In the genomic region with DNA sequence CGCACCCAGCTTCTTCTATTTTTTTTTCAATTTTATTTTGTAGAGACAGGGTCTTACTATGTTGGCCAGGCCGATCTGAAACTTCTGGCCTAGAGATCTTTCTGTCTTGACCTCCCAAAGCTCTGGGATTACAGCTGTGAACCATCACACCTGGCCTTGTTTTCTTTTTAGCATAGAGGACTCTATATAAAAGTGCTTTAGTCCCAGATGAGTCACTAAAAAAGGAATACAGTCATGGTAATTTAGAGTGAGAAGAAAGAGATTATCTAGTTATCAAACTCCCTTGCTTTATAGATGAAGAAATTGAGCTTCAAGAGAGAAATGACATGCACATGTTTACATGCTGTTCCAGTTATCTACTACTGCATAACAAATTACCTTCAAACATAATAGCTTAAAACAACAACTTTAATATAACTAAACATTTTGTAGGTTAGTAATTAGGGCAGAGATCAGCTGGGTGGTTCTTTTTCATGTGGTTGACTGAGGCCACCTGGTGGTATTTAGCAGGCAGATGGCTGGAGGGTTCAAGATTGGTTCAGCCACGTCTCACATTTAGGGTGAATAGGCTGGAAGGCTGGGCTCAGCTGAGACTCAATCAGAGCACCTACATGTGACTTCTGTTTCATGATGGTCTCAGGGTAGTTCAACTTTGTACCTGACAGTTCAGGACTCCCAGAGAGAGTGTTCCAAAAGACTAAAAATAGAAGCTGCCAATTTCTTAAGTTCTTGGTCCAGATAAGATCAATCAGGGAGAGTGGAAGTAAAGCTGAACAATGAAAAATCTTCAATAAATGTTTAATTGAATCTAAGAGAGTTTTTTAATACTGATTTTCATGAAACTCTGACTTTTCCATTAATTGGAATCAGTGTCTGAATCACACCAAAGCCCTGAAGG, we compare ENCODE assay signal across 2 cellular contexts.
TF ChIP-seq lines count a peak whose summit lies in the region.

No MANE protein-coding gene starts in this region.

TF ChIP-seq in K562, 482 proteins besides CTCF, POLR2A, EP300 and RAD21 (continues in another document):
- TF ChIP-seq GATAD2A (IDR thresholded peaks at IDR 0.05): no peak
- TF ChIP-seq NBN (IDR thresholded peaks at IDR 0.05; ENCODE audit: low read depth): no peak
- TF ChIP-seq FOSL1 (tag; conservative IDR thresholded peaks at IDR 0.05): peak; percentile 33
- TF ChIP-seq DACH1 (IDR thresholded peaks at IDR 0.05; ENCODE audit: partially characterized antibody): peak; percentile 88
- TF ChIP-seq, protein P1, sequence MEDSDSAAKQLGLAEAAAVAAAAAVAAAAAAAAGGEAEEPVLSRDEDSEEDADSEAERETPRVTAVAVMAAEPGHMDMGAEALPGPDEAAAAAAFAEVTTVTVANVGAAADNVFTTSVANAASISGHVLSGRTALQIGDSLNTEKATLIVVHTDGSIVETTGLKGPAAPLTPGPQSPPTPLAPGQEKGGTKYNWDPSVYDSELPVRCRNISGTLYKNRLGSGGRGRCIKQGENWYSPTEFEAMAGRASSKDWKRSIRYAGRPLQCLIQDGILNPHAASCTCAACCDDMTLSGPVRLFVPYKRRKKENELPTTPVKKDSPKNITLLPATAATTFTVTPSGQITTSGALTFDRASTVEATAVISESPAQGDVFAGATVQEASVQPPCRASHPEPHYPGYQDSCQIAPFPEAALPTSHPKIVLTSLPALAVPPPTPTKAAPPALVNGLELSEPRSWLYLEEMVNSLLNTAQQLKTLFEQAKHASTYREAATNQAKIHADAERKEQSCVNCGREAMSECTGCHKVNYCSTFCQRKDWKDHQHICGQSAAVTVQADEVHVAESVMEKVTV (CRISPR knock-in tag; IDR thresholded peaks at IDR 0.05): peak; percentile 90
- TF ChIP-seq, protein P2, sequence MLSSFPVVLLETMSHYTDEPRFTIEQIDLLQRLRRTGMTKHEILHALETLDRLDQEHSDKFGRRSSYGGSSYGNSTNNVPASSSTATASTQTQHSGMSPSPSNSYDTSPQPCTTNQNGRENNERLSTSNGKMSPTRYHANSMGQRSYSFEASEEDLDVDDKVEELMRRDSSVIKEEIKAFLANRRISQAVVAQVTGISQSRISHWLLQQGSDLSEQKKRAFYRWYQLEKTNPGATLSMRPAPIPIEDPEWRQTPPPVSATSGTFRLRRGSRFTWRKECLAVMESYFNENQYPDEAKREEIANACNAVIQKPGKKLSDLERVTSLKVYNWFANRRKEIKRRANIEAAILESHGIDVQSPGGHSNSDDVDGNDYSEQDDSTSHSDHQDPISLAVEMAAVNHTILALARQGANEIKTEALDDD (IDR thresholded peaks at IDR 0.05): 0 out of 2 replicates have a peak, but pooled peaks have one; percentile 41
- peak; percentile 74; the same call in 1 of the 2 replicates for TF ChIP-seq CC2D1A (IDR thresholded peaks at IDR 0.05)
- TF ChIP-seq NR2F6 (CRISPR knock-in tag; IDR thresholded peaks at IDR 0.05): 0 out of 2 replicates have a peak, but pooled peaks have one; percentile 14
- no peak for TF ChIP-seq ZNF140 (CRISPR knock-in tag; IDR thresholded peaks at IDR 0.05)
- TF ChIP-seq ZNF121 (CRISPR knock-in tag; conservative IDR thresholded peaks at IDR 0.05): 0 out of 2 replicates have a peak, but pooled peaks have one; percentile 34
- TF ChIP-seq, protein P3, sequence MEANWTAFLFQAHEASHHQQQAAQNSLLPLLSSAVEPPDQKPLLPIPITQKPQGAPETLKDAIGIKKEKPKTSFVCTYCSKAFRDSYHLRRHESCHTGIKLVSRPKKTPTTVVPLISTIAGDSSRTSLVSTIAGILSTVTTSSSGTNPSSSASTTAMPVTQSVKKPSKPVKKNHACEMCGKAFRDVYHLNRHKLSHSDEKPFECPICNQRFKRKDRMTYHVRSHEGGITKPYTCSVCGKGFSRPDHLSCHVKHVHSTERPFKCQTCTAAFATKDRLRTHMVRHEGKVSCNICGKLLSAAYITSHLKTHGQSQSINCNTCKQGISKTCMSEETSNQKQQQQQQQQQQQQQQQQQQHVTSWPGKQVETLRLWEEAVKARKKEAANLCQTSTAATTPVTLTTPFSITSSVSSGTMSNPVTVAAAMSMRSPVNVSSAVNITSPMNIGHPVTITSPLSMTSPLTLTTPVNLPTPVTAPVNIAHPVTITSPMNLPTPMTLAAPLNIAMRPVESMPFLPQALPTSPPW (CRISPR knock-in tag; IDR thresholded peaks at IDR 0.05): 0 out of 2 replicates have a peak, but pooled peaks have one; percentile 16
- TF ChIP-seq, protein P4, sequence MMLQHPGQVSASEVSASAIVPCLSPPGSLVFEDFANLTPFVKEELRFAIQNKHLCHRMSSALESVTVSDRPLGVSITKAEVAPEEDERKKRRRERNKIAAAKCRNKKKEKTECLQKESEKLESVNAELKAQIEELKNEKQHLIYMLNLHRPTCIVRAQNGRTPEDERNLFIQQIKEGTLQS (IDR thresholded peaks at IDR 0.05): peak; percentile 19; the same call in 1 of the 2 replicates
- TF ChIP-seq, protein P4 (CRISPR knock-in tag; conservative IDR thresholded peaks at IDR 0.05): no peak
- TF ChIP-seq, protein P5, sequence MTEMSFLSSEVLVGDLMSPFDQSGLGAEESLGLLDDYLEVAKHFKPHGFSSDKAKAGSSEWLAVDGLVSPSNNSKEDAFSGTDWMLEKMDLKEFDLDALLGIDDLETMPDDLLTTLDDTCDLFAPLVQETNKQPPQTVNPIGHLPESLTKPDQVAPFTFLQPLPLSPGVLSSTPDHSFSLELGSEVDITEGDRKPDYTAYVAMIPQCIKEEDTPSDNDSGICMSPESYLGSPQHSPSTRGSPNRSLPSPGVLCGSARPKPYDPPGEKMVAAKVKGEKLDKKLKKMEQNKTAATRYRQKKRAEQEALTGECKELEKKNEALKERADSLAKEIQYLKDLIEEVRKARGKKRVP (CRISPR knock-in tag; IDR thresholded peaks at IDR 0.05): no peak
- TF ChIP-seq STAG1 (CRISPR knock-in tag; IDR thresholded peaks at IDR 0.05; ENCODE audit: borderline replicate concordance): peak; percentile 17; the same call in 1 of the 2 replicates
- TF ChIP-seq JUN (IDR thresholded peaks at IDR 0.05; ENCODE audit: borderline replicate concordance, low read depth, low read length): no peak
- no peak for TF ChIP-seq JUN (CRISPR knock-in tag; IDR thresholded peaks at IDR 0.05; ENCODE audit: borderline replicate concordance)
- no peak for TF ChIP-seq EWSR1 (IDR thresholded peaks at IDR 0.05; ENCODE audit: borderline replicate concordance, low read depth, partially characterized antibody)

TF ChIP-seq in liver, 16 proteins besides CTCF, POLR2A, EP300 and RAD21:
- TF ChIP-seq TAF1 (conservative IDR thresholded peaks at IDR 0.05): no peak
- peak; percentile 23 to 48 for TF ChIP-seq HNF4A (conservative IDR thresholded peaks at IDR 0.05)
- TF ChIP-seq, protein P6, sequence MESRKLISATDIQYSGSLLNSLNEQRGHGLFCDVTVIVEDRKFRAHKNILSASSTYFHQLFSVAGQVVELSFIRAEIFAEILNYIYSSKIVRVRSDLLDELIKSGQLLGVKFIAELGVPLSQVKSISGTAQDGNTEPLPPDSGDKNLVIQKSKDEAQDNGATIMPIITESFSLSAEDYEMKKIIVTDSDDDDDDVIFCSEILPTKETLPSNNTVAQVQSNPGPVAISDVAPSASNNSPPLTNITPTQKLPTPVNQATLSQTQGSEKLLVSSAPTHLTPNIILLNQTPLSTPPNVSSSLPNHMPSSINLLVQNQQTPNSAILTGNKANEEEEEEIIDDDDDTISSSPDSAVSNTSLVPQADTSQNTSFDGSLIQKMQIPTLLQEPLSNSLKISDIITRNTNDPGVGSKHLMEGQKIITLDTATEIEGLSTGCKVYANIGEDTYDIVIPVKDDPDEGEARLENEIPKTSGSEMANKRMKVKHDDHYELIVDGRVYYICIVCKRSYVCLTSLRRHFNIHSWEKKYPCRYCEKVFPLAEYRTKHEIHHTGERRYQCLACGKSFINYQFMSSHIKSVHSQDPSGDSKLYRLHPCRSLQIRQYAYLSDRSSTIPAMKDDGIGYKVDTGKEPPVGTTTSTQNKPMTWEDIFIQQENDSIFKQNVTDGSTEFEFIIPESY (IDR thresholded peaks at IDR 0.05): no peak
- TF ChIP-seq, protein P4 (IDR thresholded peaks at IDR 0.05): no peak
- TF ChIP-seq, protein P7, sequence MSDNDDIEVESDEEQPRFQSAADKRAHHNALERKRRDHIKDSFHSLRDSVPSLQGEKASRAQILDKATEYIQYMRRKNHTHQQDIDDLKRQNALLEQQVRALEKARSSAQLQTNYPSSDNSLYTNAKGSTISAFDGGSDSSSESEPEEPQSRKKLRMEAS (IDR thresholded peaks at IDR 0.05): no peak
- no peak for TF ChIP-seq HNF4G (IDR thresholded peaks at IDR 0.05)
- peak; percentile 79 to 87 for TF ChIP-seq RXRA (IDR thresholded peaks at IDR 0.05)
- no peak for TF ChIP-seq FOXA1 (IDR thresholded peaks at IDR 0.05)
